36 cellular contexts compared by ENCODE assay signal in genomic region chr2:98871506-98871905, GRCh38.
"Had no signal": no experiment of that assay in that cellular context is flagged by ENCODE, and none has a peak within 500 bp of the region (broad histone marks: within the 10 kb centered on the region; RNA-seq: fewer than 3 reads in every experiment).

No MANE protein-coding gene starts in this region.

- H3K4me1 ChIP-seq: ascending aorta had no signal

- ATAC-seq: activated CD8-positive, alpha-beta T cell treated with anti-CD3 and anti-CD28 coated beads for 36 hours; activated naive CD8-positive, alpha-beta T cell treated with anti-CD3 and anti-CD28 coated beads, Interleukin-2, amount 50 U/mL, for 24 hours had no signal

- H3K4me3 ChIP-seq: ascending aorta, cardiac muscle cell had no signal

- H3K9me3 ChIP-seq: ascending aorta had no signal

- H3K27ac ChIP-seq: ascending aorta, cardiac muscle cell, VCaP had no signal

- H3K4me1 Mint-ChIP-seq: activated B cell treated with CpG ODN at 0.5 μM for 24 hours; activated naive CD4-positive, alpha-beta T cell treated with anti-CD3 and anti-CD28 coated beads, Interleukin-2, amount 50 U/mL, for 24 hours; activated naive CD8-positive, alpha-beta T cell treated with anti-CD3 and anti-CD28 coated beads, Interleukin-2, amount 10 ng/mL, durations not matched to agents 7 days and 5 days; activated naive CD8-positive, alpha-beta T cell treated with anti-CD3 and anti-CD28 coated beads, Interleukin-2, amount 50 U/mL, for 24 hours had no signal

- H3K9me3 Mint-ChIP-seq: activated B cell treated with CpG ODN at 0.5 μM for 24 hours; activated CD4-positive, alpha-beta memory T cell treated with anti-CD3 and anti-CD28 coated beads for 36 hours; activated CD8-positive, alpha-beta T cell treated with anti-CD3 and anti-CD28 coated beads for 36 hours; activated naive CD4-positive, alpha-beta T cell treated with anti-CD3 and anti-CD28 coated beads, Interleukin-2, amount 10 ng/mL, durations not matched to agents 7 days and 5 days; activated naive CD4-positive, alpha-beta T cell treated with anti-CD3 and anti-CD28 coated beads, Interleukin-2, amount 50 U/mL, for 24 hours; activated naive CD8-positive, alpha-beta T cell treated with anti-CD3 and anti-CD28 coated beads, Interleukin-2, amount 10 ng/mL, durations not matched to agents 7 days and 5 days; activated naive CD8-positive, alpha-beta T cell treated with anti-CD3 and anti-CD28 coated beads, Interleukin-2, amount 50 U/mL, for 24 hours; activated T-cell treated with anti-CD3 and anti-CD28 coated beads, Interleukin-2, amount 50 U/mL, for 24 hours; activated T-helper 2 cell treated with anti-CD3 and anti-CD28 coated beads, Interferon-gamma antibody, Interleukin-2, Interleukin-4, amounts not matched to agents 10 μg/mL and 5 μg/mL and 100 μg/mL, durations not matched to agents 14 hours and 24 hours and 36 hours; brain; central memory CD8-positive, alpha-beta T cell; T-helper 1 cell treated with Interleukin-12 subunit alpha and Interleukin-12 subunit beta and Interleukin-4 antibody, amounts not matched to agents 30 μg/mL and 1 μg/mL, for 36 hours; T-helper 2 cell treated with Interferon-gamma antibody and Interleukin-4, amounts not matched to agents 5 μg/mL and 100 μg/mL, for 36 hours had no signal

- H3K27me3 ChIP-seq: ascending aorta, cardiac muscle cell had no signal

- FAIRE-seq: bronchial epithelial cell, TTC549 had no signal

- H3K36me3 ChIP-seq: ascending aorta, cardiac muscle cell had no signal

- DNase-seq: activated B cell treated with CpG ODN at 0.5 μM for 24 hours; activated CD4-positive, alpha-beta memory T cell treated with anti-CD3 and anti-CD28 coated beads for 36 hours; activated CD4-positive, alpha-beta T cell treated with anti-CD3 and anti-CD28 coated beads for 48 hours; activated CD4-positive, alpha-beta T cell treated with anti-CD3 and anti-CD28 coated beads, Interleukin-2, amount 50 U/mL, for 1 hour; activated CD4-positive, alpha-beta T cell treated with anti-CD3 and anti-CD28 coated beads, Interleukin-2, amount 50 U/mL, for 4 hours; activated CD4-positive, CD25-positive, alpha-beta regulatory T cell treated with anti-CD3 and anti-CD28 coated beads, Interleukin-2, amount 50 U/mL, for 72 hours; activated CD8-positive, alpha-beta memory T cell treated with anti-CD3 and anti-CD28 coated beads, Interleukin-2, amount 50 U/mL, for 4 hours; activated CD8-positive, alpha-beta T cell treated with anti-CD3 and anti-CD28 coated beads for 36 hours; activated effector memory CD4-positive, alpha-beta T cell treated with Interleukin-2 at 50 U/mL for 16 hours; activated gamma-delta T cell; activated naive CD4-positive, alpha-beta T cell treated with anti-CD3 and anti-CD28 coated beads, Interleukin-2, amount 10 ng/mL, durations not matched to agents 7 days and 5 days; activated naive CD4-positive, alpha-beta T cell treated with Interleukin-2 at 50 U/mL for 16 hours; activated naive CD8-positive, alpha-beta T cell treated with anti-CD3 and anti-CD28 coated beads, Interleukin-2, amount 10 ng/mL, durations not matched to agents 7 days and 5 days; activated naive CD8-positive, alpha-beta T cell treated with anti-CD3 and anti-CD28 coated beads, Interleukin-2, amount 50 U/mL, for 24 hours; activated T-cell treated with anti-CD3 and anti-CD28 coated beads for 4 hours; activated T-cell treated with anti-CD3 and anti-CD28 coated beads, Interleukin-2, amount 50 U/mL, for 24 hours; activated T-cell treated with anti-CD3 and anti-CD28 coated beads, Interleukin-2, amount 50 U/mL, for 48 hours; amygdala; anterior cingulate cortex; caudate nucleus; cerebellar nuclear complex; T-helper 1 cell; T-helper 2 cell; T-helper 9 cell had no signal

- H3K4me3 Mint-ChIP-seq: activated B cell treated with CpG ODN at 0.5 μM for 24 hours; activated CD4-positive, alpha-beta memory T cell treated with anti-CD3 and anti-CD28 coated beads for 36 hours; activated CD8-positive, alpha-beta T cell treated with anti-CD3 and anti-CD28 coated beads for 36 hours; activated naive CD4-positive, alpha-beta T cell treated with anti-CD3 and anti-CD28 coated beads, Interleukin-2, amount 10 ng/mL, durations not matched to agents 7 days and 5 days; activated naive CD4-positive, alpha-beta T cell treated with anti-CD3 and anti-CD28 coated beads, Interleukin-2, amount 50 U/mL, for 24 hours; activated naive CD8-positive, alpha-beta T cell; activated naive CD8-positive, alpha-beta T cell treated with anti-CD3 and anti-CD28 coated beads, Interleukin-2, amount 10 ng/mL, durations not matched to agents 7 days and 5 days; activated naive CD8-positive, alpha-beta T cell treated with anti-CD3 and anti-CD28 coated beads, Interleukin-2, amount 50 U/mL, for 24 hours; activated T-cell treated with anti-CD3 and anti-CD28 coated beads, Interleukin-2, amount 50 U/mL, for 24 hours; brain; central memory CD8-positive, alpha-beta T cell; T-helper 1 cell treated with Interleukin-12 subunit alpha and Interleukin-12 subunit beta and Interleukin-4 antibody, amounts not matched to agents 30 μg/mL and 1 μg/mL, for 36 hours; T-helper 2 cell treated with Interferon-gamma antibody and Interleukin-4, amounts not matched to agents 5 μg/mL and 100 μg/mL, for 36 hours had no signal

- H3K27ac Mint-ChIP-seq: activated B cell treated with CpG ODN at 0.5 μM for 24 hours; activated CD4-positive, alpha-beta memory T cell treated with anti-CD3 and anti-CD28 coated beads for 36 hours; activated CD8-positive, alpha-beta T cell treated with anti-CD3 and anti-CD28 coated beads for 36 hours; activated naive CD4-positive, alpha-beta T cell treated with anti-CD3 and anti-CD28 coated beads, Interleukin-2, amount 50 U/mL, for 24 hours; activated naive CD8-positive, alpha-beta T cell; activated naive CD8-positive, alpha-beta T cell treated with anti-CD3 and anti-CD28 coated beads, Interleukin-2, amount 10 ng/mL, durations not matched to agents 7 days and 5 days; activated naive CD8-positive, alpha-beta T cell treated with anti-CD3 and anti-CD28 coated beads, Interleukin-2, amount 50 U/mL, for 24 hours; activated T-cell treated with anti-CD3 and anti-CD28 coated beads, Interleukin-2, amount 50 U/mL, for 24 hours; activated T-helper 2 cell treated with anti-CD3 and anti-CD28 coated beads, Interferon-gamma antibody, Interleukin-2, Interleukin-4, amounts not matched to agents 10 μg/mL and 5 μg/mL and 100 μg/mL, durations not matched to agents 14 hours and 24 hours and 36 hours; brain; T-helper 1 cell treated with Interleukin-12 subunit alpha and Interleukin-12 subunit beta and Interleukin-4 antibody, amounts not matched to agents 30 μg/mL and 1 μg/mL, for 36 hours; T-helper 2 cell treated with Interferon-gamma antibody and Interleukin-4, amounts not matched to agents 5 μg/mL and 100 μg/mL, for 36 hours had no signal

- H3K36me3 Mint-ChIP-seq: activated CD4-positive, alpha-beta memory T cell treated with anti-CD3 and anti-CD28 coated beads for 36 hours; activated naive CD4-positive, alpha-beta T cell treated with anti-CD3 and anti-CD28 coated beads, Interleukin-2, amount 10 ng/mL, durations not matched to agents 7 days and 5 days; activated naive CD4-positive, alpha-beta T cell treated with anti-CD3 and anti-CD28 coated beads, Interleukin-2, amount 50 U/mL, for 24 hours; activated naive CD8-positive, alpha-beta T cell; activated naive CD8-positive, alpha-beta T cell treated with anti-CD3 and anti-CD28 coated beads, Interleukin-2, amount 10 ng/mL, durations not matched to agents 7 days and 5 days; brain had no signal

- H3K27me3 Mint-ChIP-seq: activated B cell treated with CpG ODN at 0.5 μM for 24 hours; activated CD4-positive, alpha-beta memory T cell treated with anti-CD3 and anti-CD28 coated beads for 36 hours; activated CD8-positive, alpha-beta T cell treated with anti-CD3 and anti-CD28 coated beads for 36 hours; activated naive CD4-positive, alpha-beta T cell treated with anti-CD3 and anti-CD28 coated beads, Interleukin-2, amount 50 U/mL, for 24 hours; activated naive CD8-positive, alpha-beta T cell; activated naive CD8-positive, alpha-beta T cell treated with anti-CD3 and anti-CD28 coated beads, Interleukin-2, amount 10 ng/mL, durations not matched to agents 7 days and 5 days; activated T-cell treated with anti-CD3 and anti-CD28 coated beads, Interleukin-2, amount 50 U/mL, for 24 hours; central memory CD8-positive, alpha-beta T cell had no signal
